8 cellular contexts compared by ENCODE assay signal in genomic region chr21:33685613-33686197, GRCh38. TPM values are rescaled to one million over a fixed set of nuclear protein-coding genes. Genes with fewer than 3 reads are reported as not detected.
DNase-seq lines count a peak whose midpoint lies in the region; ATAC-seq and TF ChIP-seq lines count a peak whose summit lies in the region.

No MANE protein-coding gene starts in this region.

- H3K9ac ChIP-seq in adipocyte (ENCODE audit: low read length) = peak overlapping the region; percentile 49

- no peak overlapping the region for H3K27ac ChIP-seq in HEK293 (ENCODE audit: extremely low read depth, low read depth, low read length)
- H3K27ac ChIP-seq in right atrium auricular region = peak overlapping the region; percentile 59 to 79

- H3K9me3 ChIP-seq in HEK293 (ENCODE audit: control insufficient read depth, insufficient read depth, low read depth, low read length) (no peaks in the 10 kb centered on the region), adipocyte (ENCODE audit: control insufficient read depth, low read length) (no peaks in the 10 kb centered on the region), right atrium auricular region (no peaks in the 10 kb centered on the region)

- POLR2A ChIA-PET in HEK293 (lab: Yijun Ruan, JAX) = interaction anchor here (0.7 to 1.3 kb wide), 4 partner anchors 14 to 216 kb away, joined by 3 to 10 read pairs (median 4); partner anchors contain the start of gene ITSN1

- H3K36me3 ChIP-seq in HEK293 (ENCODE audit: control insufficient read depth in 2 of 2, insufficient read depth in 1 of 2, low read length in 2 of 2) (no peaks in the 10 kb centered on the region; a peak in 1 of 3 replicates), adipocyte (ENCODE audit: control insufficient read depth, insufficient read depth, low read length, severe bottlenecking) (no peaks in the 10 kb centered on the region), right atrium auricular region (no peaks in the 10 kb centered on the region)

- CTCF ChIA-PET in HEK293 (lab: Yijun Ruan, JAX) = interaction anchor here (0.5 to 1.6 kb wide), 4 partner anchors 12 to 42 kb away, joined by 3 to 8 read pairs (median 3); no protein-coding TSS in a partner anchor

- TF ChIP-seq CTCF in HEK293 (tag by site-specific recombination; IDR thresholded peaks at IDR 0.05) (no peak), right atrium auricular region (IDR thresholded peaks at IDR 0.05) (no peak)

- H3K4me1 ChIP-seq in HEK293 (ENCODE audit: control insufficient read depth, insufficient read depth, low read length) (peaks cover 42% of the 10 kb centered on the region), adipocyte (ENCODE audit: control insufficient read depth, insufficient read depth, low read length) (peaks cover 71% of the 10 kb centered on the region), right atrium auricular region (peaks cover 0 to 71% of the 10 kb centered on the region in 2 donors)

- H3K4me3 ChIP-seq in HEK293 (ENCODE audit: low read depth, low read length) (no peak overlapping the region), adipocyte (ENCODE audit: low read length) (peak overlapping the region; percentile 2), right atrium auricular region (peak overlapping the region in 1 of 2 donors; percentile 7), skeletal muscle cell (ENCODE audit: low read depth, low read length) (no peak overlapping the region)

- no peak for ATAC-seq in GM18861 (IDR thresholded peaks at IDR 0.05; ENCODE audit: unreplicated experiment)

- peak; percentile 76 for DNase-seq in adipocyte (ENCODE audit: low read depth)
- DNase-seq in right atrium auricular region (ENCODE audit: low spot score) = no peak
- DNase-seq in skeletal muscle cell (ENCODE audit: low read depth) = peak; percentile 52
- DNase-seq in stimulated activated CD4-positive, alpha-beta T cell treated with anti-CD3 and anti-CD28 coated beads, Interleukin-15, amount 100 ng/mL, for 24 hours = no peak
- no peak for DNase-seq in DMS114 treated with DMSO at 0.1 percent for 48 hours (lab: John Stamatoyannopoulos, UW; ENCODE audit: unreplicated experiment)
- no peak for DNase-seq in AML-193 (lab: John Stamatoyannopoulos, UW)

- H3K27me3 ChIP-seq in adipocyte (replicated peaks; ENCODE audit: control insufficient read depth, insufficient read depth, low read length) (no peaks in the 10 kb centered on the region), right atrium auricular region (no peaks in the 10 kb centered on the region)

TF ChIP-seq in HEK293, 187 proteins besides CTCF, POLR2A, EP300 and RAD21:
- TF ChIP-seq SP7 (tag by site-specific recombination; IDR thresholded peaks at IDR 0.05) = peak; percentile 88
- no peak for TF ChIP-seq GLIS1 (tag by site-specific recombination; IDR thresholded peaks at IDR 0.05)
- peak; percentile 34; the same call in 1 of the 2 replicates for TF ChIP-seq OSR2 (tag by site-specific recombination; IDR thresholded peaks at IDR 0.05)
- TF ChIP-seq ZNF426 (tag by site-specific recombination; IDR thresholded peaks at IDR 0.05) = no peak
- peak; percentile 95 for TF ChIP-seq ZNF362 (tag by site-specific recombination; IDR thresholded peaks at IDR 0.05)
- peak; percentile 73 for TF ChIP-seq PRDM6 (tag by site-specific recombination; IDR thresholded peaks at IDR 0.05)

RNA-seq across cellular contexts. Expression of gene ITSN1, which starts 43.4 kb away (rescaled TPM):
- 10 to 100 TPM; 49.9 to 54.9 TPM for total RNA-seq in right atrium auricular region

RNA-seq across cellular contexts. Expression of gene CRYZL1, which starts 44.2 kb away (rescaled TPM):
- total RNA-seq in right atrium auricular region = 10 to 100 TPM; 19.0 to 27.5 TPM

Comparison
In these comparisons a context has a peak if more than half of its experiments do, and no peak if none do; other contexts are left out.
1. DNase-seq: peak in adipocyte (single experiment) and skeletal muscle cell (single experiment); none in right atrium auricular region (single experiment), stimulated activated CD4-positive, alpha-beta T cell treated with anti-CD3 and anti-CD28 coated beads, Interleukin-15, amount 100 ng/mL, for 24 hours (single experiment), DMS114 treated with DMSO at 0.1 percent for 48 hours (single experiment) and AML-193 (0 of 2).